Comparison of ENCODE assay signal across 7 cellular contexts in the genomic region with DNA sequence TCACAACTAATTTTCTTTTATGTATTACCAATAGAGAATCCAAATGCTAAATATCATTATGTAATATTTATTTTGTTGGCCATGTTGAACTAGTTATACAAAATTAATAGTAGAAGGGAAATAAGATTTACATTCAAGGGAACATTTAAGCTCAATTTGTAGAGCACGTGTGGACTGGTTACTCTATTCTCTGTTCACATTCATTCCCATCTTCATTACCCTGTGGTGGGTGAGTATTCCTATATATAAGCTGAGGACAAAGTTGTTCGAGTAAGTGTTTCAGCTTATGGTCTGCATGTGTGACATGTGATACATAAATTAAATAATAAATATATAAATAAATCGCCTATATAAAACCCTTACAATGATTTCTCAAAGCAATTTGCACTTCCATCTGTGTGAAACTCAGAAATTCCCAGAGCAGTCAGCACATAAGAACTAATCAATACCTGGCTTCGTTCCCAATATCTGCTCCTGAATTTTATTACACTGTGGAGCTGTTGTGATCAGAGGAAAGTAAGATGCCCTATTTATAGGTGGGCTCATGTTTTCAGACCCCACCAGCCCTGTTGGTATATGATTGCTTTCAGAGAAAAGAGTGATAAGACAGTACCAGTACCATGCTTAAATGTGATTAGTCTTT.
"Had no signal": no experiment of that assay in that cellular context is flagged by ENCODE, and none has a peak within 500 bp of the region (broad histone marks: within the 10 kb centered on the region; RNA-seq: fewer than 3 reads in every experiment).

No MANE protein-coding gene starts in this region.

- FAIRE-seq: HTR-8/SVneo, K562 had no signal

- DNase-seq: GM23248, GOT3, H7, IMR-90 had no signal

- H3K4me3 ChIP-seq: GM23248, HAP-1, K562 had no signal

- H3K27ac ChIP-seq: GM23248 had no signal

- H3K36me3 ChIP-seq: HAP-1 had no signal

- H3K9me3 ChIP-seq: HAP-1 had no signal

- ATAC-seq: K562 had no signal

- H3K4me1 ChIP-seq: HAP-1 had no signal
